In genomic region chr21:43775190-43775589, GRCh38 we compare ENCODE assay signal across 8 cellular contexts. TPM values are rescaled to one million over a fixed set of nuclear protein-coding genes. Genes with fewer than 3 reads are reported as not detected.
DNase-seq lines count a peak whose midpoint lies in the region; ATAC-seq and TF ChIP-seq lines count a peak whose summit lies in the region.

No MANE protein-coding gene starts in this region.

- H3K4me1 ChIP-seq in right cardiac atrium (ENCODE audit: control insufficient read depth, insufficient read depth, low read length): peaks cover 2% of the 10 kb centered on the region

- TF ChIP-seq POLR2A in lower leg skin (IDR thresholded peaks at IDR 0.05): no peak

- no peaks in the 10 kb centered on the region for H3K9me3 ChIP-seq in right cardiac atrium (ENCODE audit: control insufficient read depth, low read length)

- H3K36me3 Mint-ChIP-seq in activated CD4-positive, alpha-beta memory T cell treated with anti-CD3 and anti-CD28 coated beads for 36 hours: peaks cover 18% of the 10 kb centered on the region

- peaks cover 5% of the 10 kb centered on the region for H3K36me3 ChIP-seq in H7 (replicated peaks; ENCODE audit: control insufficient read depth, insufficient read depth, low read length)

- H3K27me3 Mint-ChIP-seq in activated CD4-positive, alpha-beta memory T cell treated with anti-CD3 and anti-CD28 coated beads for 36 hours: no peaks in the 10 kb centered on the region

- H3K9me3 Mint-ChIP-seq in activated CD4-positive, alpha-beta memory T cell treated with anti-CD3 and anti-CD28 coated beads for 36 hours: no peaks in the 10 kb centered on the region

- H3K27me3 ChIP-seq in H7 (ENCODE audit: control insufficient read depth, insufficient read depth, low read length) (no peaks in the 10 kb centered on the region), right cardiac atrium (ENCODE audit: control insufficient read depth, insufficient read depth) (no peaks in the 10 kb centered on the region)

- ATAC-seq in right cardiac atrium: no peak

- no peak for TF ChIP-seq CTCF in lower leg skin (IDR thresholded peaks at IDR 0.05)

- H3K4me3 ChIP-seq in H7 (ENCODE audit: insufficient read depth, low read depth, low read length) (peak overlapping the region; percentile 85), right cardiac atrium (ENCODE audit: low read length) (peak overlapping the region; percentile 84), skin epidermis (peak overlapping the region; percentile 56 to 98 (median 83)), lower leg skin (ENCODE audit: low read depth, poor library complexity, severe bottlenecking) (no peak overlapping the region)

- H3K27ac Mint-ChIP-seq in activated CD4-positive, alpha-beta memory T cell treated with anti-CD3 and anti-CD28 coated beads for 36 hours: peak overlapping the region; percentile 6

- POLR2A ChIA-PET in activated CD4-positive, alpha-beta memory T cell treated with anti-CD3 and anti-CD28 coated beads for 36 hours (lab: Charles Lee): no interaction called here

- 74% methylated on average over 12 of the region's 12 CpGs for WGBS in right cardiac atrium
- WGBS in lower leg skin, 2 donors: 67 to 76% methylated on average over 12 of the region's 12 CpGs

- peaks cover 38% of the 10 kb centered on the region for H3K4me1 Mint-ChIP-seq in activated CD4-positive, alpha-beta memory T cell treated with anti-CD3 and anti-CD28 coated beads for 36 hours (ENCODE audit: low read depth)

- CTCF ChIA-PET in activated CD4-positive, alpha-beta memory T cell treated with anti-CD3 and anti-CD28 coated beads for 36 hours (lab: Charles Lee): no interaction called here

- DNase-seq in H7 (peak; percentile 37), right cardiac atrium (peak in 1 of 3 donors; percentile 57), T-helper 9 cell (no peak), HuH-7 (ENCODE audit: low spot score) (no peak), HuH-7.5 (ENCODE audit: low spot score) (no peak), lower leg skin (ENCODE audit: low spot score in 2 of 2) (no peak)
- no peak for DNase-seq in activated CD4-positive, alpha-beta memory T cell treated with anti-CD3 and anti-CD28 coated beads for 36 hours

- H3K4me3 Mint-ChIP-seq in activated CD4-positive, alpha-beta memory T cell treated with anti-CD3 and anti-CD28 coated beads for 36 hours: peak overlapping the region; percentile 89

- H3K27ac ChIP-seq in right cardiac atrium (ENCODE audit: low read length) (no peak overlapping the region), skin epidermis (peak overlapping the region in 18 of 21 experiments; percentile 87 to 99 (median 97))

- intact Hi-C loops in activated CD4-positive, alpha-beta memory T cell treated with anti-CD3 and anti-CD28 coated beads for 36 hours (cut with micrococcal nuclease): loop anchor here (5.0 kb wide), 1 partner anchor 43 kb away; no protein-coding TSS in a partner anchor
- intact Hi-C loops in right cardiac atrium (cut with DNase I) (loop anchor here in 1 of 4 donors (5.0 kb wide), 1 partner anchor 48 kb away; no protein-coding TSS in a partner anchor), lower leg skin (cut with DNase I; ENCODE audit: low total_unique reads) (no loop called here)

RNA-seq across cellular contexts. Expression of gene CSTB, which starts 0.9 kb away (rescaled TPM):
- total RNA-seq in H7 (2014; rRNA removed; shearing (Covaris generic)): 28.5 and 29.6 TPM in 2 replicates
- total RNA-seq in activated CD4-positive, alpha-beta memory T cell treated with anti-CD3 and anti-CD28 coated beads for 36 hours: 10 to 100 TPM; 40.1 to 42.3 TPM
- total RNA-seq in right cardiac atrium (10 to 100 TPM; 28.6 to 36.2 (median 31.8) TPM), lower leg skin (10 to 100 TPM; 11.0 to 29.3 (median 21.8) TPM)
- 57.5 TPM for polyA plus RNA-seq in right cardiac atrium

RNA-seq across cellular contexts. Expression of gene RRP1, which starts 14.2 kb away (rescaled TPM):
- total RNA-seq in H7 (2014; rRNA removed; shearing (Covaris generic)): 43.5 and 45.7 TPM in 2 replicates
- 10 to 100 TPM; 42.7 to 47.8 TPM for total RNA-seq in activated CD4-positive, alpha-beta memory T cell treated with anti-CD3 and anti-CD28 coated beads for 36 hours
- total RNA-seq in right cardiac atrium (10 to 100 TPM in 3 of 4 donors, 1 to 10 TPM in 1; 9.6 to 12.9 (median 11.1) TPM), lower leg skin (10 to 100 TPM; 19.5 to 43.2 (median 25.5) TPM)
- 7.2 TPM for polyA plus RNA-seq in right cardiac atrium

RNA-seq across cellular contexts. Expression of gene PDXK, which starts 56.3 kb away (rescaled TPM):
- total RNA-seq in H7 (2014; rRNA removed; shearing (Covaris generic)): 64.3 and 68.7 TPM in 2 replicates
- 100 to 1,000 TPM; 126 to 131 TPM for total RNA-seq in activated CD4-positive, alpha-beta memory T cell treated with anti-CD3 and anti-CD28 coated beads for 36 hours
- total RNA-seq in right cardiac atrium: 100 to 1,000 TPM in 1 of 4 donors, 10 to 100 TPM in 3; 74.9 to 102 (median 83.5) TPM
- polyA plus RNA-seq in right cardiac atrium: 53.3 TPM
- 10 to 100 TPM; 19.5 to 55.6 (median 42.1) TPM for total RNA-seq in lower leg skin
